ENCODE assay signal across 3 cellular contexts in the genomic region with DNA sequence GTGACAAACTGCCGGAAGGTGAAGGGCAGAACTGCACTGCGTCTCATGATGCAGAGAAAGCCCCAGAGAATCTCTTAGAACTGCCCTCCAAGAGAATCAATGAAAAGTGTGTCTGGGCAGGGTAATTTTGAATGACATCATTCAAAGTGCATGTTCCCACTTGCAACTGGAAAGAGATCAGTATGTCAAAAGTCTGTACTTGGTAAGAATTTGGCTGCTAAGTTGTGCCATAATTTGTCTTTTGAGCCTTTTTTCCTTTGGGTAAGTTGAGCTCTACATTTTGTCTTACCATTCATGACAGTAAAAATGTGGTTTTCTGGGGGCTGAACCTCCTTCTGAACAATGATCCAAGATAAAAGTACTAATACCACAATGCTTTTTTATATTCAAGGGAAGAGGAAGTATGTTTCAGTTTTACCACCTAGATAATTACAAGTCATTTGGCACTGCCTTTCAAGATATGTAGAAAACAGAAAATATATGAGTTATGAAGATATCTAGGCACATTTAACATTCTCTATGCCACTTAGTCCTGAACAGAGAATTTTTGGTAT. TPM values are rescaled to one million over a fixed set of nuclear protein-coding genes. Genes with fewer than 3 reads are reported as not detected.
"Had no signal": no experiment of that assay in that cellular context is flagged by ENCODE, and none has a peak within 500 bp of the region (broad histone marks: within the 10 kb centered on the region; RNA-seq: fewer than 3 reads in every experiment).

No MANE protein-coding gene starts in this region.

RNA-seq across cellular contexts. Expression of a gene that starts 6.3 kb away (rescaled TPM):
- total RNA-seq: Right ventricle myocardium inferior, SK-MEL-5 had no signal

RNA-seq across cellular contexts. Expression of a gene that starts 38.9 kb away (rescaled TPM):
- total RNA-seq: activated naive CD4-positive, alpha-beta T cell treated with anti-CD3 and anti-CD28 coated beads for 36 hours; SK-MEL-5 had no signal
